In genomic region chr16:25256821-25257503, GRCh38 we compare ENCODE assay signal across 8 cellular contexts. TPM values are rescaled to one million over a fixed set of nuclear protein-coding genes. Genes with fewer than 3 reads are reported as not detected.
DNase-seq lines count a peak whose midpoint lies in the region; ATAC-seq, FAIRE-seq and TF ChIP-seq lines count a peak whose summit lies in the region.

No MANE protein-coding gene starts in this region.

- peaks cover 20% of the 10 kb centered on the region for H3K4me1 ChIP-seq in A549
- peaks cover 10% of the 10 kb centered on the region for H3K4me1 ChIP-seq in ovary (ENCODE audit: insufficient read depth)

- no peak for TF ChIP-seq CTCF in A549 (IDR thresholded peaks at IDR 0.05)
- peak; percentile 12 for TF ChIP-seq CTCF in GM12864 (IDR thresholded peaks at IDR 0.05; ENCODE audit: low read depth, low read length, missing control alignments)
- no peak for TF ChIP-seq CTCF in ovary (IDR thresholded peaks at IDR 0.05)

- ATAC-seq in A549 (peak; percentile 52 to 56), HG03460 (IDR thresholded peaks at IDR 0.05; ENCODE audit: unreplicated experiment) (peak; percentile 10)

- WGBS in A549 (ENCODE audit: missing lambda C conversion rate): 3% methylated on average over 26 of the region's 26 CpGs
- WGBS in ovary, 3 donors: 0 to 2% (median 1%) methylated on average over 26 of the region's 26 CpGs

- peak overlapping the region; percentile 85 for H3K4me3 ChIP-seq in A549
- peak overlapping the region; percentile 73 for H3K4me3 ChIP-seq in GM12864 (ENCODE audit: low read depth, low read length)
- peak overlapping the region; percentile 90 for H3K4me3 ChIP-seq in ovary

- CTCF ChIA-PET in A549 (lab: Yijun Ruan, JAX): interaction anchor here (1.0 kb wide), 2 partner anchors 9 to 22 kb away, joined by 4 to 5 read pairs; no protein-coding TSS in a partner anchor

- H3K4me2 ChIP-seq in A549: peak overlapping the region; percentile 94

- FAIRE-seq in A549 (lab: Jason Lieb, UNC): no peak

- TF ChIP-seq EP300 in A549 (IDR thresholded peaks at IDR 0.05): no peak
- no peak for TF ChIP-seq EP300 in ovary (IDR thresholded peaks at IDR 0.05)

- H3K27ac ChIP-seq in A549: peak overlapping the region; percentile 84 to 98
- peak overlapping the region in 1 of 2 donors; percentile 98 for H3K27ac ChIP-seq in ovary

- H3K36me3 ChIP-seq in ovary: no peaks in the 10 kb centered on the region

- H3K9me3 ChIP-seq in A549: no peaks in the 10 kb centered on the region
- no peaks in the 10 kb centered on the region for H3K9me3 ChIP-seq in ovary

- DNase-seq in A549 (ENCODE audit: low read depth in 1 of 2, low spot score in 1 of 2) (peak; percentile 22 to 31), GM12864 (ENCODE audit: low read depth) (no peak), UCSD-AML1 (lab: John Stamatoyannopoulos, UW; ENCODE audit: unreplicated experiment) (peak; percentile 42), fibroblast of gingiva (ENCODE audit: low read depth) (peak; percentile 14), ovary (peak in 3 of 5 donors; percentile 7 to 31 (median 28)), putamen (ENCODE audit: low spot score) (no peak), OCI-M2 (lab: John Stamatoyannopoulos, UW; ENCODE audit: unreplicated experiment) (no peak)

- POLR2A ChIA-PET in A549 (lab: Yijun Ruan, JAX): interaction anchor here (0.8 to 1.2 kb wide), 2 partner anchors 9 to 1853 kb away, joined by 5 to 7 read pairs; no protein-coding TSS in a partner anchor

- no peaks in the 10 kb centered on the region for H3K27me3 ChIP-seq in ovary

- intact Hi-C loops in ovary (cut with DNase I): no loop called here

- no peak for TF ChIP-seq POLR2A in A549 (IDR thresholded peaks at IDR 0.05; ENCODE audit: low read length)
- no peak for TF ChIP-seq POLR2A in ovary (IDR thresholded peaks at IDR 0.05)

- no peak for TF ChIP-seq RAD21 in A549 (conservative IDR thresholded peaks at IDR 0.05 in 1 of 2, IDR thresholded peaks at IDR 0.05 in 1 of 2)

TF ChIP-seq in A549, 52 proteins besides CTCF, POLR2A, EP300 and RAD21:
- TF ChIP-seq SMC3 (IDR thresholded peaks at IDR 0.05) (no peak), CBX8 (IDR thresholded peaks at IDR 0.05) (no peak), CHD4 (IDR thresholded peaks at IDR 0.05; ENCODE audit: borderline replicate concordance) (no peak), MAZ (IDR thresholded peaks at IDR 0.05; ENCODE audit: borderline replicate concordance, low read depth, low read length) (no peak), RFX5 (IDR thresholded peaks at IDR 0.05) (no peak), HOXB13 (CRISPR knock-in tag; IDR thresholded peaks at IDR 0.05; ENCODE audit: low read depth) (no peak), NFE2L2 (conservative IDR thresholded peaks at IDR 0.05; ENCODE audit: low read length) (no peak), ZC3H11A (IDR thresholded peaks at IDR 0.05) (no peak), CHD2 (IDR thresholded peaks at IDR 0.05; ENCODE audit: low read length, partially characterized antibody) (no peak), BHLHE40 (IDR thresholded peaks at IDR 0.05; ENCODE audit: low read depth, low read length) (no peak), USF2 (IDR thresholded peaks at IDR 0.05) (no peak), RARB (CRISPR knock-in tag; IDR thresholded peaks at IDR 0.05) (no peak), SREBF2 (IDR thresholded peaks at IDR 0.05) (no peak), NR3C1 (IDR thresholded peaks at IDR 0.05) (no peak), EHF (CRISPR knock-in tag; IDR thresholded peaks at IDR 0.05) (no peak), E2F6 (IDR thresholded peaks at IDR 0.05; ENCODE audit: borderline replicate concordance, low read depth) (no peak), MAFK (IDR thresholded peaks at IDR 0.05; ENCODE audit: partially characterized antibody) (no peak), TFCP2L1 (CRISPR knock-in tag; IDR thresholded peaks at IDR 0.05) (no peak), CBX2 (IDR thresholded peaks at IDR 0.05; ENCODE audit: borderline replicate concordance, low read depth) (no peak)

RNA-seq across cellular contexts. Expression of gene ZKSCAN2, which starts 0.7 kb away (rescaled TPM):
- polyA plus RNA-seq in A549 (2011; rRNA removed) (3.4 and 3.8 TPM in 2 replicates), A549 (2017; fragmentation: RNase III; extraction: RNeasy Plus Mini Kit Qiagen cat#74134 plus additional on column Dnase treatment) (2.0 to 2.3 TPM (median 2.0 TPM) in 3 replicates), ovary (1 to 10 TPM; 2.2 to 4.4 TPM)
- polyA plus RNA-seq in A549 (2012; cell fraction: cytosol; rRNA removed): 0.86 and 1.0 TPM in 2 replicates
- polyA plus RNA-seq in A549 (2012; cell fraction: nucleus; rRNA removed): 1.1 and 1.6 TPM in 2 replicates
- polyA minus RNA-seq in A549 (2011; rRNA and poly(A)+ RNA removed): 10.1 and 10.4 TPM in 2 replicates
- total RNA-seq in ovary: 10 to 100 TPM in 1 of 7 donors, 1 to 10 TPM in 6; 2.8 to 11.1 (median 7.8) TPM

RNA-seq across cellular contexts. Expression of gene AQP8, which starts 40.2 kb away (rescaled TPM):
- polyA plus RNA-seq in A549 (2011; rRNA removed) (0.07 TPM in 1 of 2 replicates, not detected in the other), A549 (2017; fragmentation: RNase III; extraction: RNeasy Plus Mini Kit Qiagen cat#74134 plus additional on column Dnase treatment) (not detected in 3 replicates), ovary (under 1 TPM in 1 of 2 donors, not detected in 1; 0.07 TPM)
- 0.03 and 0.10 TPM in 2 replicates for polyA plus RNA-seq in A549 (2012; cell fraction: cytosol; rRNA removed)
- 0.13 and 0.28 TPM in 2 replicates for polyA plus RNA-seq in A549 (2012; cell fraction: nucleus; rRNA removed)
- not detected in 2 replicates for polyA minus RNA-seq in A549 (2011; rRNA and poly(A)+ RNA removed)
- total RNA-seq in ovary: not detected

Comparison
In these comparisons a context has a peak if more than half of its experiments do, and no peak if none do; other contexts are left out.
1. DNase-seq: peak in A549 (2 of 2), UCSD-AML1 (single experiment), fibroblast of gingiva (single experiment) and ovary (3 of 5); none in GM12864 (single experiment), putamen (single experiment) and OCI-M2 (single experiment).
2. Peak in every context shown above with its lines, with median percentiles within 50 percentile points of each other: H3K4me3 ChIP-seq.